1 cellular context compared by ENCODE assay signal in genomic region chr10:63713191-63714144, GRCh38.
TF ChIP-seq lines count a peak whose summit lies in the region.

No MANE protein-coding gene starts in this region.

TF ChIP-seq in H1, 55 proteins besides CTCF, POLR2A, EP300 and RAD21 (continued from another document):
- peak; percentile 96 for TF ChIP-seq CHD7 (IDR thresholded peaks at IDR 0.05; ENCODE audit: insufficient replicate concordance, low read length)
- TF ChIP-seq HDAC6 (IDR thresholded peaks at IDR 0.05; ENCODE audit: low read depth, low read length): no peak
- TF ChIP-seq GTF2F1 (IDR thresholded peaks at IDR 0.05; ENCODE audit: borderline replicate concordance, low read depth, low read length): no peak
- TF ChIP-seq CBX5 (IDR thresholded peaks at IDR 0.05; ENCODE audit: low read depth, low read length): no peak
- peak; percentile 67; the same call in 1 of the 2 replicates for TF ChIP-seq YY1 (IDR thresholded peaks at IDR 0.05; ENCODE audit: low read depth, low read length)
- TF ChIP-seq SP4 (IDR thresholded peaks at IDR 0.05; ENCODE audit: low read length): peak; percentile 80; the same call in 1 of the 2 replicates
- TF ChIP-seq BCL11A (IDR thresholded peaks at IDR 0.05; ENCODE audit: low read depth in 2 of 2, low read length in 2 of 2): peak; percentile 43 to 60
- no peak for TF ChIP-seq SAP30 (IDR thresholded peaks at IDR 0.05; ENCODE audit: insufficient read depth, insufficient replicate concordance, low read length)
- TF ChIP-seq SIX5 (IDR thresholded peaks at IDR 0.05; ENCODE audit: low read depth, low read length): no peak
- peak; percentile 61; the same call in 1 of the 2 replicates for TF ChIP-seq POU5F1 (IDR thresholded peaks at IDR 0.05; ENCODE audit: low read depth, low read length)
- TF ChIP-seq SRF (IDR thresholded peaks at IDR 0.05; ENCODE audit: low read depth, low read length): no peak
- peak; percentile 72; the same call in 1 of the 2 replicates for TF ChIP-seq TCF12 (IDR thresholded peaks at IDR 0.05; ENCODE audit: low read depth, low read length)
- TF ChIP-seq SP1 (IDR thresholded peaks at IDR 0.05; ENCODE audit: low read depth, low read length): peak; percentile 88
- TF ChIP-seq RBBP5 (IDR thresholded peaks at IDR 0.05; ENCODE audit: borderline replicate concordance, low read depth, low read length): peak; percentile 74; the same call in 1 of the 2 replicates
- no peak for TF ChIP-seq POLR2AphosphoS5 (IDR thresholded peaks at IDR 0.05; ENCODE audit: low read depth, low read length)
- no peak for TF ChIP-seq ATF3 (IDR thresholded peaks at IDR 0.05; ENCODE audit: insufficient read depth, low read depth, low read length)
- peak; percentile 88 to 98; a peak in 2 of 4 replicates for TF ChIP-seq HDAC2 (IDR thresholded peaks at IDR 0.05; ENCODE audit: borderline replicate concordance in 1 of 2, low read depth in 2 of 2, low read length in 2 of 2)
- no peak for TF ChIP-seq BRCA1 (IDR thresholded peaks at IDR 0.05; ENCODE audit: low read depth, low read length)
